Comparison of ENCODE assay signal across 8 cellular contexts in genomic region chr4:98657531-98658286, GRCh38. TPM values are rescaled to one million over a fixed set of nuclear protein-coding genes. Genes with fewer than 3 reads are reported as not detected.
A peak's percentile ranks its signal among the peaks of the same experiment; 100 is the strongest.
DNase-seq lines count a peak whose midpoint lies in the region; TF ChIP-seq lines count a peak whose summit lies in the region.

No MANE protein-coding gene starts in this region.

- no peak for TF ChIP-seq POLR2A in lower leg skin (IDR thresholded peaks at IDR 0.05)

- DNase-seq in DMS153 treated with DMSO at 0.1 percent for 48 hours (lab: John Stamatoyannopoulos, UW; ENCODE audit: unreplicated experiment) (peak; percentile 16), H4 (ENCODE audit: low spot score) (peak; percentile 36), NCI-H1092 treated with DMSO at 0.1 percent for 48 hours (lab: John Stamatoyannopoulos, UW) (peak; percentile 78), dermis blood vessel endothelial cell (peak; percentile 87), lower leg skin (ENCODE audit: low spot score in 2 of 2) (no peak), NOMO-1 treated with DMSO at 0.1 percent for 48 hours (lab: John Stamatoyannopoulos, UW; ENCODE audit: unreplicated experiment) (no peak)
- DNase-seq in stimulated activated CD4-positive, alpha-beta T cell treated with anti-CD3 and anti-CD28 coated beads, TNF-alpha, amount 100 ng/mL, for 24 hours (ENCODE audit: low read depth in 3 of 3), result peak in 2 of 3 experiments; percentile 16 to 44

- TF ChIP-seq CTCF in WI38 (IDR thresholded peaks at IDR 0.05; ENCODE audit: low read depth, low read length) (no peak), lower leg skin (IDR thresholded peaks at IDR 0.05) (no peak)

- intact Hi-C loops in lower leg skin (cut with DNase I; ENCODE audit: low total_unique reads), result no loop called here

- WGBS in lower leg skin, 2 donors, result 1% methylated on average over 46 of the region's 46 CpGs

- H3K4me3 ChIP-seq in WI38 (ENCODE audit: low read depth, low read length), result peak overlapping the region; percentile 85
- peak overlapping the region; percentile 53 for H3K4me3 ChIP-seq in lower leg skin (ENCODE audit: low read depth, poor library complexity, severe bottlenecking)

RNA-seq across cellular contexts. Expression of gene TSPAN5, which starts 0.7 kb away (rescaled TPM):
- 4.3 and 6.7 TPM in 2 replicates for total RNA-seq in H4 (2014; rRNA removed; shearing (Covaris generic))
- 78.3 and 138 TPM in 2 replicates for total RNA-seq in dermis blood vessel endothelial cell
- total RNA-seq in lower leg skin, result 10 to 100 TPM; 25.5 to 41.5 (median 36.5) TPM

Comparison
In these comparisons a context has a peak if more than half of its experiments do, and no peak if none do; other contexts are left out.
1. DNase-seq: peak in DMS153 treated with DMSO at 0.1 percent for 48 hours (single experiment), H4 (single experiment), NCI-H1092 treated with DMSO at 0.1 percent for 48 hours (single experiment), dermis blood vessel endothelial cell (single experiment) and stimulated activated CD4-positive, alpha-beta T cell treated with anti-CD3 and anti-CD28 coated beads, TNF-alpha, amount 100 ng/mL, for 24 hours (2 of 3); none in lower leg skin (0 of 2) and NOMO-1 treated with DMSO at 0.1 percent for 48 hours (single experiment).